In genomic region chr6:113856571-113857564, GRCh38 we compare ENCODE assay signal across 1 cellular context.
TF ChIP-seq lines count a peak whose summit lies in the region.

MARCKS (plus strand) TSS chr6:113857345; CDS start chr6:113857746, 401 bp downstream.

TF ChIP-seq in GM12878, 131 proteins besides CTCF, POLR2A, EP300 and RAD21 (continued from another document and continues in another):
- TF ChIP-seq RELB (IDR thresholded peaks at IDR 0.05; ENCODE audit: low read depth): 0 out of 2 replicates have a peak, but pooled peaks have one; percentile 27
- no peak for TF ChIP-seq USF1 (IDR thresholded peaks at IDR 0.05; ENCODE audit: borderline replicate concordance, extremely low read length, insufficient read depth, low read depth, low read length)
- TF ChIP-seq RAD51 (IDR thresholded peaks at IDR 0.05): no peak
- 0 out of 2 replicates have a peak, but pooled peaks have one; percentile 2 for TF ChIP-seq TBL1XR1 (IDR thresholded peaks at IDR 0.05; ENCODE audit: low read depth, low read length)
- no peak for TF ChIP-seq TCF7 (IDR thresholded peaks at IDR 0.05; ENCODE audit: borderline replicate concordance)
- no peak for TF ChIP-seq HCFC1 (IDR thresholded peaks at IDR 0.05; ENCODE audit: low read length)
- no peak for TF ChIP-seq LARP7 (IDR thresholded peaks at IDR 0.05)
- no peak for TF ChIP-seq KLF5 (IDR thresholded peaks at IDR 0.05; ENCODE audit: partially characterized antibody)
- TF ChIP-seq CREB1 (IDR thresholded peaks at IDR 0.05; ENCODE audit: low read depth): peak; percentile 67
- TF ChIP-seq SMARCA5 (IDR thresholded peaks at IDR 0.05): no peak
- TF ChIP-seq MAX (IDR thresholded peaks at IDR 0.05; ENCODE audit: low read depth, low read length): no peak
- peak; percentile 39; the same call in 1 of the 2 replicates for TF ChIP-seq RUNX3 (IDR thresholded peaks at IDR 0.05; ENCODE audit: low read length)
- TF ChIP-seq SUZ12 (IDR thresholded peaks at IDR 0.05; ENCODE audit: unreplicated experiment): no peak
- no peak for TF ChIP-seq TCF12 (IDR thresholded peaks at IDR 0.05; ENCODE audit: low read depth, low read length)
- TF ChIP-seq RELA (IDR thresholded peaks at IDR 0.05; ENCODE audit: borderline replicate concordance, partially characterized antibody): no peak
- no peak for TF ChIP-seq IKZF2 (IDR thresholded peaks at IDR 0.05)
- TF ChIP-seq BHLHE40 (IDR thresholded peaks at IDR 0.05; ENCODE audit: borderline replicate concordance in 1 of 2, low read depth in 2 of 2, low read length in 1 of 2): peak in 1 of 2 experiments; percentile 31; a peak in 1 of 4 replicates
- no peak for TF ChIP-seq ZNF622 (IDR thresholded peaks at IDR 0.05)
- TF ChIP-seq SP1 (IDR thresholded peaks at IDR 0.05; ENCODE audit: low read depth, low read length): peak; percentile 41
- no peak for TF ChIP-seq CEBPZ (IDR thresholded peaks at IDR 0.05; ENCODE audit: low read depth, low read length)
- no peak for TF ChIP-seq HDAC6 (IDR thresholded peaks at IDR 0.05; ENCODE audit: unreplicated experiment)
- TF ChIP-seq YBX1 (IDR thresholded peaks at IDR 0.05): no peak
- TF ChIP-seq GABPA (IDR thresholded peaks at IDR 0.05; ENCODE audit: low read depth): no peak
- 0 out of 2 replicates have a peak, but pooled peaks have one; percentile 21 for TF ChIP-seq ZNF207 (IDR thresholded peaks at IDR 0.05; ENCODE audit: borderline replicate concordance)
- TF ChIP-seq NFIC (IDR thresholded peaks at IDR 0.05; ENCODE audit: low read depth, low read length): peak; percentile 62
- no peak for TF ChIP-seq HSF1 (IDR thresholded peaks at IDR 0.05; ENCODE audit: low read depth, low read length)
- TF ChIP-seq MXI1 (IDR thresholded peaks at IDR 0.05; ENCODE audit: low read depth, low read length): no peak
- TF ChIP-seq TCF3 (IDR thresholded peaks at IDR 0.05; ENCODE audit: borderline replicate concordance, insufficient read depth, low read depth, low read length): no peak
- no peak for TF ChIP-seq PBX3 (IDR thresholded peaks at IDR 0.05; ENCODE audit: insufficient replicate concordance, low read depth, low read length)
- no peak; the same call in 1 of the 2 replicates for TF ChIP-seq SIN3A (IDR thresholded peaks at IDR 0.05; ENCODE audit: low read depth, low read length)
- no peak for TF ChIP-seq BRCA1 (IDR thresholded peaks at IDR 0.05; ENCODE audit: low read depth, low read length)
- peak; percentile 26 for TF ChIP-seq SMAD1 (IDR thresholded peaks at IDR 0.05; ENCODE audit: low read depth, partially characterized antibody)
- no peak for TF ChIP-seq ZNF384 (IDR thresholded peaks at IDR 0.05; ENCODE audit: borderline replicate concordance, low read depth, low read length)
- TF ChIP-seq EZH2 (IDR thresholded peaks at IDR 0.05; ENCODE audit: borderline replicate concordance, control insufficient read depth, low read depth, low read length): no peak
- TF ChIP-seq E2F4 (IDR thresholded peaks at IDR 0.05; ENCODE audit: low read depth, low read length): peak; percentile 73; the same call in 1 of the 2 replicates
- TF ChIP-seq JUNB (IDR thresholded peaks at IDR 0.05): no peak
- no peak for TF ChIP-seq MYC (IDR thresholded peaks at IDR 0.05; ENCODE audit: insufficient read depth, insufficient read length, insufficient replicate concordance, low read length, severe bottlenecking)
- no peak for TF ChIP-seq IRF4 (IDR thresholded peaks at IDR 0.05; ENCODE audit: low read depth, low read length)
- no peak for TF ChIP-seq ATF7 (IDR thresholded peaks at IDR 0.05; ENCODE audit: low read depth)
- no peak for TF ChIP-seq STAT3 (IDR thresholded peaks at IDR 0.05; ENCODE audit: low read depth, low read length)
- no peak for TF ChIP-seq ZNF274 (IDR thresholded peaks at IDR 0.05; ENCODE audit: insufficient read depth, insufficient read length)
- peak; percentile 96 for TF ChIP-seq TAF1 (IDR thresholded peaks at IDR 0.05; ENCODE audit: borderline replicate concordance, low read depth, low read length)
- no peak for TF ChIP-seq E2F8 (IDR thresholded peaks at IDR 0.05; ENCODE audit: low read depth, partially characterized antibody)
- no peak for TF ChIP-seq ZSCAN29 (IDR thresholded peaks at IDR 0.05)
- TF ChIP-seq IRF5 (IDR thresholded peaks at IDR 0.05; ENCODE audit: borderline replicate concordance): no peak
- TF ChIP-seq E4F1 (IDR thresholded peaks at IDR 0.05; ENCODE audit: borderline replicate concordance, partially characterized antibody): no peak
- no peak for TF ChIP-seq SIX5 (IDR thresholded peaks at IDR 0.05; ENCODE audit: low read depth, low read length, severe bottlenecking)
- no peak for TF ChIP-seq ESRRA (IDR thresholded peaks at IDR 0.05; ENCODE audit: low read length)
- TF ChIP-seq KAT2A (conservative IDR thresholded peaks at IDR 0.05; ENCODE audit: control insufficient read depth, low read depth, low read length): no peak
- 0 out of 2 replicates have a peak, but pooled peaks have one; percentile 11 for TF ChIP-seq MTA2 (IDR thresholded peaks at IDR 0.05; ENCODE audit: low read depth)
- TF ChIP-seq HDAC2 (IDR thresholded peaks at IDR 0.05): no peak
- no peak for TF ChIP-seq NR2C1 (IDR thresholded peaks at IDR 0.05)
- TF ChIP-seq STAT1 (conservative IDR thresholded peaks at IDR 0.05): no peak
- no peak for TF ChIP-seq HDGF (IDR thresholded peaks at IDR 0.05)
- no peak for TF ChIP-seq MYB (IDR thresholded peaks at IDR 0.05; ENCODE audit: borderline replicate concordance, low read depth, low read length)
